In genomic region chr7:100722480-100723212, GRCh38 we compare ENCODE assay signal across 18 cellular contexts. TPM values are rescaled to one million over a fixed set of nuclear protein-coding genes. Genes with fewer than 3 reads are reported as not detected.
DNase-seq lines count a peak whose midpoint lies in the region; ATAC-seq, FAIRE-seq and TF ChIP-seq lines count a peak whose summit lies in the region.
"Had no signal": no experiment of that assay in that cellular context is flagged by ENCODE, and none has a peak within 500 bp of the region (broad histone marks: within the 10 kb centered on the region; RNA-seq: fewer than 3 reads in every experiment).

No MANE protein-coding gene starts in this region.

- H3K23ac ChIP-seq in H1 (ENCODE audit: insufficient read length): no peak overlapping the region

- H3K18ac ChIP-seq in H1 (ENCODE audit: extremely low read depth, low read length): no peak overlapping the region

- H3K9ac ChIP-seq in H1 (replicated peaks in 1 of 4; ENCODE audit: extremely low read depth in 1 of 4, low read depth in 3 of 4, low read length in 3 of 4) (no peak overlapping the region), liver (ENCODE audit: low read depth in 1 of 2, low read length in 2 of 2) (peak overlapping the region in 1 of 2 donors; percentile 71)
- H3K9ac ChIP-seq: BLaER1 had no signal

- 82% methylated on average over 17 of the region's 17 CpGs; no CpG with 5 or more reads in 1 of the 2 experiments for WGBS in H1 (ENCODE audit: extremely low coverage in 1 of 2, insufficient coverage in 1 of 2, insufficient read length in 1 of 2, insufficient replicate concordance in 2 of 2, low coverage in 1 of 2, low lambda C conversion rate in 2 of 2, missing lambda C conversion rate in 1 of 2), 2 experiments
- 72% methylated on average over 17 of the region's 17 CpGs for WGBS in liver

- H4K91ac ChIP-seq in H1 (replicated peaks; ENCODE audit: insufficient read length, low read length): no peak overlapping the region

- H3K79me2 ChIP-seq in H1 (ENCODE audit: control insufficient read depth in 1 of 2, insufficient read depth in 2 of 2, low read length in 2 of 2) (no peaks in the 10 kb centered on the region), osteoblast (ENCODE audit: insufficient read depth, low read length) (no peaks in the 10 kb centered on the region)

- H3K36me3 ChIP-seq in H7 (replicated peaks; ENCODE audit: control insufficient read depth, insufficient read depth, low read length) (no peaks in the 10 kb centered on the region), H1 (ENCODE audit: control insufficient read depth in 2 of 4, insufficient read depth in 4 of 4, low read length in 3 of 4) (no peaks in the 10 kb centered on the region), liver (ENCODE audit: control insufficient read depth in 4 of 4, insufficient read depth in 3 of 4, low read depth in 1 of 4, low read length in 3 of 4) (no peaks in the 10 kb centered on the region), osteoblast (ENCODE audit: insufficient read depth, low read length) (no peaks in the 10 kb centered on the region), uterus (no peaks in the 10 kb centered on the region)
- H3K36me3 ChIP-seq: BLaER1 had no signal

- H2BK20ac ChIP-seq in H1 (ENCODE audit: low read length): no peak overlapping the region

- H3K27ac ChIP-seq in H1 (ENCODE audit: low read depth, low read length) (no peak overlapping the region), liver (ENCODE audit: low read depth in 1 of 2, low read length in 2 of 2) (peak overlapping the region; percentile 82 to 93), osteoblast (ENCODE audit: low read depth, low read length) (no peak overlapping the region), uterus (no peak overlapping the region)
- H3K27ac ChIP-seq: BLaER1 had no signal

- H3K4me2 ChIP-seq in H1 (ENCODE audit: insufficient read depth in 1 of 2, low read depth in 2 of 2, low read length in 2 of 2): no peak overlapping the region
- no peak overlapping the region for H3K4me2 ChIP-seq in osteoblast (ENCODE audit: insufficient read depth, low read length)
- H3K4me2 ChIP-seq: BLaER1 had no signal

- POLR2A ChIA-PET in H1 (lab: Charles Lee; ENCODE audit: partially characterized antibody): interaction anchor here (1.5 to 3.1 kb wide), 6 partner anchors 12 to 153 kb away, joined by 3 to 12 read pairs (median 6); partner anchors contain the start of gene POP7

- no peak overlapping the region for H3K14ac ChIP-seq in H1 (ENCODE audit: insufficient read length)

- H2AFZ ChIP-seq in H1 (ENCODE audit: low read length) (no peak overlapping the region), osteoblast (ENCODE audit: low read length) (no peak overlapping the region)

- no peak overlapping the region for H2BK120ac ChIP-seq in H1 (replicated peaks; ENCODE audit: low read depth, low read length)

- CTCF ChIA-PET in H1 (lab: Charles Lee; ENCODE audit: partially characterized antibody): interaction anchor here (0.6 to 16.4 kb wide), 12 partner anchors 10 to 459 kb away, joined by 3 to 197 read pairs (median 4); partner anchors contain the start of gene POP7

- DNase-seq in H7: peak; percentile 33
- no peak for DNase-seq in H1 (ENCODE audit: low read depth in 1 of 2, low spot score in 2 of 2)
- DNase-seq in osteoblast (ENCODE audit: insufficient read length, low spot score, missing footprints): peak; percentile 49
- no peak for DNase-seq in NCI-H1436 treated with DMSO at 0.1 percent for 48 hours (lab: John Stamatoyannopoulos, UW)
- DNase-seq in uterus: no peak
- DNase-seq: 8988T; AML-193; Caco-2; CD8-positive, alpha-beta memory T cell; DND-41; GDM1 had no signal

- no peak for ATAC-seq in HG02852 (IDR thresholded peaks at IDR 0.05; ENCODE audit: unreplicated experiment)
- ATAC-seq: HCT116 had no signal

- H4K8ac ChIP-seq in H1 (ENCODE audit: extremely low read depth, insufficient read depth, low read length): no peak overlapping the region

- intact Hi-C loops in uterus (cut with DNase I; ENCODE audit: low total_unique reads): loop anchor here (5.0 kb wide), 1 partner anchor 130 kb away; the partner anchor contains the start of gene SLC12A9

- peaks cover 0 to 5% (median 2%) of the 10 kb centered on the region in 4 experiments; a peak in 5 of 7 replicates for H3K4me1 ChIP-seq in H1 (replicated peaks in 1 of 4; ENCODE audit: control insufficient read depth in 3 of 4, insufficient read depth in 4 of 4, low read length in 3 of 4)
- peaks cover 11 to 71% (median 52%) of the 10 kb centered on the region in 4 donors for H3K4me1 ChIP-seq in liver (ENCODE audit: control insufficient read depth in 4 of 4, insufficient read depth in 4 of 4, low read length in 3 of 4)
- peaks cover 19% of the 10 kb centered on the region for H3K4me1 ChIP-seq in osteoblast (ENCODE audit: insufficient read depth, low read length)
- H3K4me1 ChIP-seq in uterus: peaks cover 0 to 6% of the 10 kb centered on the region in 2 donors

- no peak overlapping the region for H3K56ac ChIP-seq in H1 (replicated peaks; ENCODE audit: insufficient read length, low read depth, low read length)

- 0 out of 2 replicates have a peak overlapping the region, but pooled peaks have one; percentile 61 for H2BK15ac ChIP-seq in H1 (ENCODE audit: low read length)

- H2BK5ac ChIP-seq in H1 (ENCODE audit: low read depth, low read length): no peak overlapping the region

- no peak overlapping the region for H4K5ac ChIP-seq in H1 (ENCODE audit: insufficient read length, low read depth, low read length)

- TF ChIP-seq CTCF in H1 (IDR thresholded peaks at IDR 0.05; ENCODE audit: control extremely low read depth in 1 of 3, insufficient read depth in 1 of 3, low read depth in 1 of 3, low read length in 3 of 3) (no peak), liver (IDR thresholded peaks at IDR 0.05; ENCODE audit: low read depth, low read length, missing input control) (no peak), osteoblast (IDR thresholded peaks at IDR 0.05; ENCODE audit: extremely low read depth, low read depth, low read length) (no peak), uterus (IDR thresholded peaks at IDR 0.05) (no peak)

- H3K79me1 ChIP-seq in H1 (ENCODE audit: low read depth, low read length): no peaks in the 10 kb centered on the region

- H3K9me3 ChIP-seq in H1 (ENCODE audit: insufficient read depth in 2 of 2, low read depth in 1 of 2, low read length in 1 of 2) (no peaks in the 10 kb centered on the region), liver (ENCODE audit: control insufficient read depth in 4 of 4, low read length in 3 of 4) (no peaks in the 10 kb centered on the region), osteoblast (ENCODE audit: low read depth, low read length) (no peaks in the 10 kb centered on the region), uterus (no peaks in the 10 kb centered on the region)

- H2AK5ac ChIP-seq in H1 (ENCODE audit: low read depth, low read length): no peak overlapping the region

- no peak for FAIRE-seq in H1 (lab: Jason Lieb, UNC)
- FAIRE-seq: GM19239 had no signal

- H3K4me3 ChIP-seq in H7 (ENCODE audit: insufficient read depth, low read depth, low read length) (no peak overlapping the region), H1 (ENCODE audit: extremely low read depth in 1 of 4, insufficient read depth in 2 of 4, low read depth in 3 of 4, low read length in 4 of 4) (no peak overlapping the region), liver (ENCODE audit: low read depth in 1 of 3, low read length in 3 of 3) (peak overlapping the region; percentile 8 to 69 (median 37)), osteoblast (ENCODE audit: insufficient read depth, low read length) (no peak overlapping the region), uterus (no peak overlapping the region)
- H3K4me3 ChIP-seq: BLaER1 had no signal

- H4K20me1 ChIP-seq in H1 (replicated peaks in 1 of 2; ENCODE audit: control insufficient read depth in 1 of 2, insufficient read depth in 2 of 2, low read length in 2 of 2) (no peaks in the 10 kb centered on the region), osteoblast (ENCODE audit: insufficient read depth, low read length) (peaks cover 3% of the 10 kb centered on the region)
- H4K20me1 ChIP-seq: BLaER1 had no signal

- TF ChIP-seq RAD21 in H1 (IDR thresholded peaks at IDR 0.05 in 1 of 2, conservative IDR thresholded peaks at IDR 0.05 in 1 of 2; ENCODE audit: low read depth in 2 of 2, low read length in 2 of 2): no peak
- TF ChIP-seq RAD21 in liver (IDR thresholded peaks at IDR 0.05): no peak

- TF ChIP-seq EP300 in H1 (IDR thresholded peaks at IDR 0.05; ENCODE audit: borderline replicate concordance in 1 of 2, low read depth in 2 of 2, low read length in 2 of 2): no peak

- peaks cover 8% of the 10 kb centered on the region; the same call in 1 of the 2 replicates for H3K23me2 ChIP-seq in H1 (ENCODE audit: low read depth, low read length)

- TF ChIP-seq POLR2A in H1 (IDR thresholded peaks at IDR 0.05; ENCODE audit: control extremely low read depth in 1 of 2, low read depth in 2 of 2, low read length in 2 of 2) (no peak), uterus (IDR thresholded peaks at IDR 0.05) (no peak)

- H3K27me3 ChIP-seq in H7 (ENCODE audit: control insufficient read depth, insufficient read depth, low read length) (peaks cover 29% of the 10 kb centered on the region), H1 (replicated peaks in 1 of 4; ENCODE audit: control insufficient read depth in 3 of 4, extremely low read depth in 1 of 4, insufficient read depth in 3 of 4, low read length in 3 of 4) (peaks cover 7 to 26% (median 26%) of the 10 kb centered on the region in 4 experiments), liver (ENCODE audit: control insufficient read depth in 4 of 4, insufficient read depth in 4 of 4, low read length in 3 of 4) (no peaks in the 10 kb centered on the region), osteoblast (ENCODE audit: insufficient read depth, low read length) (peaks cover 50% of the 10 kb centered on the region), uterus (peaks cover 0 to 4% of the 10 kb centered on the region in 2 donors)

- 0 out of 2 replicates have a peak overlapping the region, but pooled peaks have one; percentile 39 for H2BK12ac ChIP-seq in H1 (ENCODE audit: low read depth, low read length)

- no peak overlapping the region for H3K4ac ChIP-seq in H1 (replicated peaks; ENCODE audit: insufficient read length, low read depth, low read length)

RNA-seq across cellular contexts. Expression of gene EPO, which starts 2.4 kb away (rescaled TPM):
- 0.15 TPM in 1 of 2 replicates, not detected in the other for total RNA-seq in H7 (2014; rRNA removed; shearing (Covaris generic))
- 0.48 and 0.95 TPM in 2 replicates for total RNA-seq in H1 (2021; fragmentation: NEBNext Ultra II Directional; extraction: Animal tissue kit (Norgen Biotek cat#: 25700))
- 0.42 and 0.67 TPM in 2 replicates for polyA plus RNA-seq in H1 (2011; rRNA removed)
- 0.52 TPM for polyA plus RNA-seq in H1 (2011; cell fraction: cytosol; rRNA removed)
- 0.67 TPM for polyA plus RNA-seq in H1 (2011; cell fraction: nucleus; rRNA removed)
- polyA plus RNA-seq in H1 (2012, experiment 1 of 2): 0.52 to 0.85 TPM (median 0.65 TPM) in 4 replicates
- polyA plus RNA-seq in H1 (2012, experiment 2 of 2): 0.62 TPM
- polyA plus RNA-seq in H1 (2013, experiment 1 of 2): 0.69 TPM
- 0.83 TPM for polyA plus RNA-seq in H1 (2013, experiment 2 of 2)
- polyA minus RNA-seq in H1 (2011; rRNA and poly(A)+ RNA removed): 0.41 TPM in 1 of 2 replicates, not detected in the other
- polyA minus RNA-seq in H1 (2011; cell fraction: cytosol; rRNA and poly(A)+ RNA removed): not detected
- polyA minus RNA-seq in H1 (2011; cell fraction: nucleus; rRNA and poly(A)+ RNA removed): not detected
- total RNA-seq in liver: 1 to 10 TPM; 1.3 to 1.5 TPM
- polyA plus RNA-seq in liver: 10 to 100 TPM in 1 of 2 donors, 1 to 10 TPM in 1; 5.3 to 22.9 TPM
- not detected in 2 replicates for total RNA-seq in osteoblast
- 1 to 10 TPM in 1 of 4 donors, not detected in 3; 1.1 TPM for total RNA-seq in uterus
- total RNA-seq: H4 had no signal
- polyA plus RNA-seq: CD8-positive, alpha-beta memory T cell; IgD-negative memory B cell had no signal

RNA-seq across cellular contexts. Expression of gene ZAN, which starts 10.7 kb away (rescaled TPM):
- 0.03 TPM in 1 of 2 replicates, not detected in the other for total RNA-seq in H7 (2014; rRNA removed; shearing (Covaris generic))
- total RNA-seq in H1 (2021; fragmentation: NEBNext Ultra II Directional; extraction: Animal tissue kit (Norgen Biotek cat#: 25700)): 0.04 TPM in 1 of 2 replicates, not detected in the other
- polyA plus RNA-seq in H1 (2011; rRNA removed) (0.02 and 0.05 TPM in 2 replicates), liver (under 1 TPM in 1 of 2 donors, not detected in 1; 0.08 TPM)
- polyA plus RNA-seq in H1 (2011; cell fraction: cytosol; rRNA removed): 0.03 TPM
- 0.04 TPM for polyA plus RNA-seq in H1 (2011; cell fraction: nucleus; rRNA removed)
- 0.01 to 0.05 TPM in 2 of 4 replicates, not detected in the others for polyA plus RNA-seq in H1 (2012, experiment 1 of 2)
- polyA plus RNA-seq in H1 (2012, experiment 2 of 2): not detected
- 0.02 TPM for polyA plus RNA-seq in H1 (2013, experiment 1 of 2)
- 0.02 TPM for polyA plus RNA-seq in H1 (2013, experiment 2 of 2)
- 0.02 and 0.03 TPM in 2 replicates for polyA minus RNA-seq in H1 (2011; rRNA and poly(A)+ RNA removed)
- polyA minus RNA-seq in H1 (2011; cell fraction: cytosol; rRNA and poly(A)+ RNA removed): not detected
- not detected for polyA minus RNA-seq in H1 (2011; cell fraction: nucleus; rRNA and poly(A)+ RNA removed)
- total RNA-seq in liver (under 1 TPM in 1 of 2 donors, not detected in 1; under 0.01 TPM), osteoblast (not detected in 2 replicates), uterus (under 1 TPM in 1 of 4 donors, not detected in 3; 0.07 TPM)
- total RNA-seq: Caco-2; CD8-positive, alpha-beta memory T cell; H4 had no signal
- polyA plus RNA-seq: CD8-positive, alpha-beta memory T cell; IgD-negative memory B cell had no signal

RNA-seq across cellular contexts. Expression of gene POP7, which starts 16.7 kb away (rescaled TPM):
- total RNA-seq in H7 (2014; rRNA removed; shearing (Covaris generic)): 95.0 and 128 TPM in 2 replicates
- 92.5 and 96.7 TPM in 2 replicates for total RNA-seq in H1 (2021; fragmentation: NEBNext Ultra II Directional; extraction: Animal tissue kit (Norgen Biotek cat#: 25700))
- polyA plus RNA-seq in H1 (2011; rRNA removed): 135 and 205 TPM in 2 replicates
- 130 TPM for polyA plus RNA-seq in H1 (2011; cell fraction: cytosol; rRNA removed)
- 92.8 TPM for polyA plus RNA-seq in H1 (2011; cell fraction: nucleus; rRNA removed)
- 80.0 to 112 TPM (median 103 TPM) in 4 replicates for polyA plus RNA-seq in H1 (2012, experiment 1 of 2)
- 129 TPM for polyA plus RNA-seq in H1 (2012, experiment 2 of 2)
- 94.1 TPM for polyA plus RNA-seq in H1 (2013, experiment 1 of 2)
- 93.8 TPM for polyA plus RNA-seq in H1 (2013, experiment 2 of 2)
- 21.6 and 21.8 TPM in 2 replicates for polyA minus RNA-seq in H1 (2011; rRNA and poly(A)+ RNA removed)
- 35.0 TPM for polyA minus RNA-seq in H1 (2011; cell fraction: cytosol; rRNA and poly(A)+ RNA removed)
- 34.4 TPM for polyA minus RNA-seq in H1 (2011; cell fraction: nucleus; rRNA and poly(A)+ RNA removed)
- total RNA-seq in liver: 10 to 100 TPM; 19.1 to 36.6 TPM
- polyA plus RNA-seq in liver: 10 to 100 TPM; 31.1 to 40.1 TPM
- total RNA-seq in osteoblast: 25.7 and 27.1 TPM in 2 replicates
- total RNA-seq in uterus: 10 to 100 TPM; 16.4 to 53.8 (median 23.8) TPM

RNA-seq across cellular contexts. Expression of gene GIGYF1, which starts 28.6 kb away (rescaled TPM):
- 48.2 and 66.4 TPM in 2 replicates for total RNA-seq in H7 (2014; rRNA removed; shearing (Covaris generic))
- total RNA-seq in H1 (2021; fragmentation: NEBNext Ultra II Directional; extraction: Animal tissue kit (Norgen Biotek cat#: 25700)): 95.0 and 99.3 TPM in 2 replicates
- polyA plus RNA-seq in H1 (2011; rRNA removed): 24.1 and 44.8 TPM in 2 replicates
- polyA plus RNA-seq in H1 (2011; cell fraction: cytosol; rRNA removed): 33.2 TPM
- 252 TPM for polyA plus RNA-seq in H1 (2011; cell fraction: nucleus; rRNA removed)
- polyA plus RNA-seq in H1 (2012, experiment 1 of 2): 48.2 to 80.3 TPM (median 68.8 TPM) in 4 replicates
- polyA plus RNA-seq in H1 (2012, experiment 2 of 2): 52.0 TPM
- 47.1 TPM for polyA plus RNA-seq in H1 (2013, experiment 1 of 2)
- polyA plus RNA-seq in H1 (2013, experiment 2 of 2): 42.6 TPM
- polyA minus RNA-seq in H1 (2011; rRNA and poly(A)+ RNA removed): 12.4 and 17.1 TPM in 2 replicates
- 34.8 TPM for polyA minus RNA-seq in H1 (2011; cell fraction: cytosol; rRNA and poly(A)+ RNA removed)
- polyA minus RNA-seq in H1 (2011; cell fraction: nucleus; rRNA and poly(A)+ RNA removed): 88.2 TPM
- total RNA-seq in liver: 10 to 100 TPM; 12.7 TPM
- 1 to 10 TPM; 6.8 to 7.5 TPM for polyA plus RNA-seq in liver
- 28.9 and 29.3 TPM in 2 replicates for total RNA-seq in osteoblast
- total RNA-seq in uterus: 10 to 100 TPM in 3 of 4 donors, 1 to 10 TPM in 1; 9.7 to 90.9 (median 31.9) TPM

RNA-seq across cellular contexts. Expression of gene GNB2, which starts 49.1 kb away (rescaled TPM):
- total RNA-seq in H7 (2014; rRNA removed; shearing (Covaris generic)): 108 and 122 TPM in 2 replicates
- 157 and 160 TPM in 2 replicates for total RNA-seq in H1 (2021; fragmentation: NEBNext Ultra II Directional; extraction: Animal tissue kit (Norgen Biotek cat#: 25700))
- polyA plus RNA-seq in H1 (2011; rRNA removed) (260 and 351 TPM in 2 replicates), liver (100 to 1,000 TPM in 1 of 2 donors, 10 to 100 TPM in 1; 37.6 to 133 TPM)
- polyA plus RNA-seq in H1 (2011; cell fraction: cytosol; rRNA removed): 192 TPM
- polyA plus RNA-seq in H1 (2011; cell fraction: nucleus; rRNA removed): 230 TPM
- polyA plus RNA-seq in H1 (2012, experiment 1 of 2): 133 to 215 TPM (median 185 TPM) in 4 replicates
- 219 TPM for polyA plus RNA-seq in H1 (2012, experiment 2 of 2)
- polyA plus RNA-seq in H1 (2013, experiment 1 of 2): 68.1 TPM
- 69.3 TPM for polyA plus RNA-seq in H1 (2013, experiment 2 of 2)
- polyA minus RNA-seq in H1 (2011; rRNA and poly(A)+ RNA removed): 87.9 and 102 TPM in 2 replicates
- polyA minus RNA-seq in H1 (2011; cell fraction: cytosol; rRNA and poly(A)+ RNA removed): 71.6 TPM
- polyA minus RNA-seq in H1 (2011; cell fraction: nucleus; rRNA and poly(A)+ RNA removed): 51.5 TPM
- total RNA-seq in liver (10 to 100 TPM; 57.9 to 88.5 TPM), osteoblast (72.7 and 84.6 TPM in 2 replicates), uterus (100 to 1,000 TPM in 2 of 4 donors, 10 to 100 TPM in 2; 72.0 to 245 (median 94.3) TPM)

Comparison
In these comparisons a context has a peak if more than half of its experiments do, and no peak if none do; other contexts are left out.
1. DNase-seq: peak in H7 (single experiment) and osteoblast (single experiment); none in H1 (0 of 2), NCI-H1436 treated with DMSO at 0.1 percent for 48 hours (single experiment) and uterus (0 of 2).
2. H3K4me3 ChIP-seq: peak in liver (3 of 3); none in H7 (single experiment), H1 (0 of 4), osteoblast (single experiment) and uterus (0 of 2).
3. H3K27ac ChIP-seq: peak in liver (2 of 2); none in H1 (single experiment), osteoblast (single experiment) and uterus (0 of 2).